20 cellular contexts compared by ENCODE assay signal in genomic region chr17:71900830-71901229, GRCh38.
DNase-seq lines count a peak whose midpoint lies in the region; ATAC-seq, FAIRE-seq and TF ChIP-seq lines count a peak whose summit lies in the region.
"Had no signal": no experiment of that assay in that cellular context is flagged by ENCODE, and none has a peak within 500 bp of the region (broad histone marks: within the 10 kb centered on the region; RNA-seq: fewer than 3 reads in every experiment).

No MANE protein-coding gene starts in this region.

- no peaks in the 10 kb centered on the region; the same call in 2 of the 3 replicates for H3K9me3 ChIP-seq in GM12878 (replicated peaks; ENCODE audit: control insufficient read depth, insufficient read depth, low read length)
- H3K9me3 ChIP-seq: esophagus squamous epithelium, ovary had no signal

- no TSS peak for BruUV-seq in GM12878 (replicated peaks; lab: Mats Ljungman, UMichigan)

- in situ Hi-C loops in GM12878 (cut with MboI): no loop called here
- in situ Hi-C loops in KBM-7 (cut with MboI; ENCODE audit: low pct_unique_long_range_greater_than_20kb, low sequenced_read_pairs): no loop called here

- H4K20me1 ChIP-seq in GM12878 (ENCODE audit: control insufficient read depth, insufficient read depth): no peaks in the 10 kb centered on the region

- no peak overlapping the region for H3K9ac ChIP-seq in GM12878 (ENCODE audit: control insufficient read depth, insufficient read depth, low read length)

- no peak for FAIRE-seq in GM12878 (lab: Jason Lieb, UNC)

- H3K4me1 ChIP-seq in GM12878 (ENCODE audit: control insufficient read depth, insufficient read depth, low read length): no peaks in the 10 kb centered on the region
- H3K4me1 ChIP-seq: esophagus squamous epithelium had no signal

- no peak for TF ChIP-seq EP300 in GM12878 (IDR thresholded peaks at IDR 0.05; ENCODE audit: borderline replicate concordance in 1 of 2, control insufficient read depth in 1 of 2, low read depth in 2 of 2, low read length in 2 of 2)

- no peak for TF ChIP-seq POLR2A in GM12878 (IDR thresholded peaks at IDR 0.05; ENCODE audit: low read depth, low read length)

- no peak overlapping the region for H3K4me3 ChIP-seq in GM12878
- H3K4me3 ChIP-seq: esophagus squamous epithelium, left ventricle myocardium inferior, ovary had no signal

- SMC1A ChIA-PET in GM12878 (lab: Charles Lee; ENCODE audit: uncharacterized antibody, unreplicated experiment): no interaction called here

- no peak overlapping the region for H3K4me2 ChIP-seq in GM12878 (ENCODE audit: control insufficient read depth, insufficient read depth)

- 43% methylated on average over 4 of the region's 4 CpGs for WGBS in GM12878 (ENCODE audit: insufficient coverage, insufficient replicate concordance, low lambda C conversion rate, missing lambda C conversion rate)

- POLR2A ChIA-PET in GM12878 (lab: Charles Lee): no interaction called here

- no peak for ATAC-seq in GM12878
- ATAC-seq in GM21390 (IDR thresholded peaks at IDR 0.05; ENCODE audit: unreplicated experiment): no peak
- no peak for ATAC-seq in sciatic nerve

- no peaks in the 10 kb centered on the region for H3K79me2 ChIP-seq in GM12878 (ENCODE audit: control insufficient read depth, insufficient read depth, low read length)

- no peak overlapping the region for H3K27ac ChIP-seq in GM12878 (ENCODE audit: control insufficient read depth, insufficient read depth)
- H3K27ac ChIP-seq: esophagus squamous epithelium, left ventricle myocardium inferior, ovary, WERI-Rb-1 had no signal

- intact Hi-C loops in GM12878 (cut with micrococcal nuclease; ENCODE audit: unreplicated experiment): no loop called here
- intact Hi-C loops in sciatic nerve (cut with DNase I): no loop called here

- H2AFZ ChIP-seq in GM12878 (ENCODE audit: control insufficient read depth, low read depth, low read length): no peak overlapping the region

- TF ChIP-seq CTCF in GM12878 (IDR thresholded peaks at IDR 0.05 in 2 of 3, conservative IDR thresholded peaks at IDR 0.05 in 1 of 3; ENCODE audit: control insufficient read depth in 2 of 3, extremely low read depth in 1 of 3, insufficient read depth in 1 of 3, low read depth in 3 of 3, low read length in 3 of 3): no peak

- peak; percentile 33 for DNase-seq in EH (ENCODE audit: low read depth)
- DNase-seq in M059J (ENCODE audit: low read depth): peak; percentile 97
- no peak for DNase-seq in GM12878 (ENCODE audit: low read depth, low spot score)
- peak; percentile 70 for DNase-seq in kidney glomerular epithelial cell (lab: John Stamatoyannopoulos, UW)
- no peak for DNase-seq in anterior cingulate cortex (lab: John Stamatoyannopoulos, UW)
- DNase-seq in sciatic nerve (ENCODE audit: low spot score): no peak
- no peak for DNase-seq in KBM-7
- DNase-seq: activated effector memory CD4-positive, alpha-beta T cell treated with Interleukin-2 at 50 U/mL for 16 hours; amygdala; CD4-positive, alpha-beta memory T cell; esophagus squamous epithelium; GDM1; left ventricle myocardium inferior; NCI-H187 treated with DMSO at 0.1 percent for 48 hours; NCI-H526; OCI-M1; ovary; stimulated activated naive CD4-positive, alpha-beta T cell treated with Interleukin-2 at 50 U/mL for 16 hours; WERI-Rb-1 had no signal

- RAD21 ChIA-PET in GM12878 (lab: Charles Lee; ENCODE audit: unreplicated experiment): no interaction called here

- no peaks in the 10 kb centered on the region for H3K27me3 ChIP-seq in GM12878 (replicated peaks in 1 of 2; ENCODE audit: control insufficient read depth in 2 of 2, insufficient read depth in 2 of 2, low read length in 1 of 2)
- H3K27me3 ChIP-seq: esophagus squamous epithelium, ovary had no signal

- CTCF ChIA-PET in GM12878 (lab: Yijun Ruan, JAX): interaction anchor here (0.8 kb wide), 1 partner anchor 19 kb away, joined by 3 read pairs; no protein-coding TSS in a partner anchor

- TF ChIP-seq RAD21 in GM12878 (IDR thresholded peaks at IDR 0.05; ENCODE audit: insufficient read depth, low read depth, low read length): no peak

- H3K36me3 ChIP-seq in GM12878 (ENCODE audit: control insufficient read depth in 2 of 2, insufficient read depth in 2 of 2, low read length in 1 of 2): no peaks in the 10 kb centered on the region
- H3K36me3 ChIP-seq: esophagus squamous epithelium, left ventricle myocardium inferior, ovary, WERI-Rb-1 had no signal

TF ChIP-seq in GM12878, 131 proteins besides CTCF, POLR2A, EP300 and RAD21:
- TF ChIP-seq PBX3 (IDR thresholded peaks at IDR 0.05; ENCODE audit: insufficient replicate concordance, low read depth, low read length): peak; percentile 5
- no peak for TF ChIP-seq MEF2B (IDR thresholded peaks at IDR 0.05; ENCODE audit: partially characterized antibody, poor library complexity, severe bottlenecking)

Comparison
In these comparisons a context has a peak if more than half of its experiments do, and no peak if none do; other contexts are left out.
1. DNase-seq: peak in EH (single experiment), M059J (single experiment) and kidney glomerular epithelial cell (single experiment); none in GM12878 (single experiment), anterior cingulate cortex (0 of 58), sciatic nerve (single experiment) and KBM-7 (single experiment).